Comparison of ENCODE assay signal across 8 cellular contexts in genomic region chr17:66466933-66467367, GRCh38.
DNase-seq lines count a peak whose midpoint lies in the region; ATAC-seq and TF ChIP-seq lines count a peak whose summit lies in the region.

No MANE protein-coding gene starts in this region.

- DNase-seq in A673 (ENCODE audit: low spot score) (peak; percentile 89), UCSD-AML1 (lab: John Stamatoyannopoulos, UW; ENCODE audit: unreplicated experiment) (peak; percentile 22), fibroblast of gingiva (ENCODE audit: low read depth) (peak; percentile 99), NCI-H748 (lab: John Stamatoyannopoulos, UW; ENCODE audit: unreplicated experiment) (no peak), COLO668 (lab: John Stamatoyannopoulos, UW; ENCODE audit: unreplicated experiment) (no peak)
- peak; percentile 73 for DNase-seq in stimulated activated CD4-positive, alpha-beta T cell treated with anti-CD3 and anti-CD28 coated beads, Interleukin-15, amount 100 ng/mL, for 24 hours

- peaks cover 27% of the 10 kb centered on the region for H3K4me1 ChIP-seq in A673 (ENCODE audit: insufficient read depth, low read length, poor library complexity, severe bottlenecking)
- peaks cover 13% of the 10 kb centered on the region for H3K4me1 ChIP-seq in HEK293 (ENCODE audit: control insufficient read depth, insufficient read depth, low read length)

- BruUV-seq in A673 (replicated peaks; lab: Mats Ljungman, UMichigan) = no TSS peak

- peak overlapping the region; percentile 44 for H3K27ac ChIP-seq in A673 (ENCODE audit: low read depth, low read length, poor library complexity, severe bottlenecking)
- no peak overlapping the region for H3K27ac ChIP-seq in HEK293 (ENCODE audit: extremely low read depth, low read depth, low read length)

- no peak for ATAC-seq in GM18517 (IDR thresholded peaks at IDR 0.05; ENCODE audit: unreplicated experiment)

- POLR2A ChIA-PET in A673 (lab: Charles Lee; ENCODE audit: low non-redundant PET) = interaction anchor here (0.6 kb wide), 2 partner anchors 55 to 214 kb away, joined by 3 to 11 read pairs; no protein-coding TSS in a partner anchor
- POLR2A ChIA-PET in HEK293 (lab: Yijun Ruan, JAX) = interaction anchor here (1.1 kb wide), 1 partner anchor 10 kb away, joined by 3 read pairs; no protein-coding TSS in a partner anchor

- no peak overlapping the region for H3K4me3 ChIP-seq in A673 (ENCODE audit: low read depth, low read length, poor library complexity, severe bottlenecking)
- no peak overlapping the region for H3K4me3 ChIP-seq in HEK293 (ENCODE audit: low read depth, low read length)

- TF ChIP-seq CTCF in A673 (conservative IDR thresholded peaks at IDR 0.05; ENCODE audit: low read depth, low read length) (no peak), HEK293 (tag by site-specific recombination; IDR thresholded peaks at IDR 0.05) (no peak)

- intact Hi-C loops in A673 (cut with micrococcal nuclease; ENCODE audit: unreplicated experiment) = no loop called here

- H3K9me3 ChIP-seq in A673 (ENCODE audit: low read depth, low read length, poor library complexity, severe bottlenecking) = no peaks in the 10 kb centered on the region
- H3K9me3 ChIP-seq in HEK293 (ENCODE audit: control insufficient read depth, insufficient read depth, low read depth, low read length) = no peaks in the 10 kb centered on the region

- H3K27me3 ChIP-seq in A673 (replicated peaks; ENCODE audit: insufficient read depth, low read depth, low read length, poor library complexity) = no peaks in the 10 kb centered on the region

- CTCF ChIA-PET in A673 (lab: Charles Lee) = interaction anchor here (0.7 kb wide), 1 partner anchor 9 kb away, joined by 3 read pairs; no protein-coding TSS in a partner anchor
- CTCF ChIA-PET in HEK293 (lab: Yijun Ruan, JAX) = interaction anchor here (0.7 kb wide), 1 partner anchor 221 kb away, joined by 3 read pairs; no protein-coding TSS in a partner anchor

- no peaks in the 10 kb centered on the region for H3K36me3 ChIP-seq in A673 (ENCODE audit: insufficient read depth, low read length, poor library complexity, severe bottlenecking)
- no peaks in the 10 kb centered on the region for H3K36me3 ChIP-seq in HEK293 (ENCODE audit: control insufficient read depth in 2 of 2, insufficient read depth in 1 of 2, low read length in 2 of 2)

TF ChIP-seq in HEK293, 187 proteins besides CTCF, POLR2A, EP300 and RAD21 (continues in another document):
- TF ChIP-seq ZNF138 (tag by site-specific recombination; IDR thresholded peaks at IDR 0.05; ENCODE audit: borderline replicate concordance) = no peak
- TF ChIP-seq ZNF302 (tag by site-specific recombination; IDR thresholded peaks at IDR 0.05; ENCODE audit: low read depth) = no peak
- TF ChIP-seq ZBTB49 (tag by site-specific recombination; IDR thresholded peaks at IDR 0.05; ENCODE audit: low read depth) = no peak
- no peak for TF ChIP-seq ZNF645 (tag by site-specific recombination; IDR thresholded peaks at IDR 0.05)
- no peak for TF ChIP-seq ZNF518A (tag by site-specific recombination; conservative IDR thresholded peaks at IDR 0.05; ENCODE audit: low read depth)
- TF ChIP-seq SCRT1 (tag by site-specific recombination; IDR thresholded peaks at IDR 0.05; ENCODE audit: borderline replicate concordance) = no peak
- peak; percentile 95 for TF ChIP-seq ZNF629 (tag by site-specific recombination; IDR thresholded peaks at IDR 0.05)
- TF ChIP-seq REPIN1 (tag by site-specific recombination; IDR thresholded peaks at IDR 0.05; ENCODE audit: low read depth) = no peak
- TF ChIP-seq ZNF239 (tag by site-specific recombination; IDR thresholded peaks at IDR 0.05) = no peak
- 0 out of 2 replicates have a peak, but pooled peaks have one; percentile 15 for TF ChIP-seq IKZF3 (tag by site-specific recombination; IDR thresholded peaks at IDR 0.05)
- TF ChIP-seq SP7 (tag by site-specific recombination; IDR thresholded peaks at IDR 0.05) = peak; percentile 82
- no peak; the same call in 1 of the 2 replicates for TF ChIP-seq KLF10 (tag by site-specific recombination; IDR thresholded peaks at IDR 0.05)
- no peak for TF ChIP-seq ZNF174 (tag by site-specific recombination; IDR thresholded peaks at IDR 0.05)
- no peak for TF ChIP-seq ZNF184 (tag by site-specific recombination; IDR thresholded peaks at IDR 0.05)
- peak; percentile 86 for TF ChIP-seq INSM2 (tag by site-specific recombination; IDR thresholded peaks at IDR 0.05)
- no peak for TF ChIP-seq KLF1 (tag by site-specific recombination; IDR thresholded peaks at IDR 0.05)
- no peak for TF ChIP-seq ZNF16 (tag by site-specific recombination; IDR thresholded peaks at IDR 0.05; ENCODE audit: low read depth)
- TF ChIP-seq ZNF660 (tag by site-specific recombination; IDR thresholded peaks at IDR 0.05) = peak; percentile 68; the same call in 1 of the 2 replicates
- TF ChIP-seq ZNF292 (tag by site-specific recombination; IDR thresholded peaks at IDR 0.05; ENCODE audit: borderline replicate concordance, low read depth) = no peak
- no peak for TF ChIP-seq ZNF701 (tag by site-specific recombination; IDR thresholded peaks at IDR 0.05)

Comparison
In these comparisons a context has a peak if more than half of its experiments do, and no peak if none do; other contexts are left out.
1. DNase-seq: peak in A673 (single experiment), UCSD-AML1 (single experiment), fibroblast of gingiva (single experiment) and stimulated activated CD4-positive, alpha-beta T cell treated with anti-CD3 and anti-CD28 coated beads, Interleukin-15, amount 100 ng/mL, for 24 hours (single experiment); none in NCI-H748 (single experiment) and COLO668 (single experiment).